In the genomic region with DNA sequence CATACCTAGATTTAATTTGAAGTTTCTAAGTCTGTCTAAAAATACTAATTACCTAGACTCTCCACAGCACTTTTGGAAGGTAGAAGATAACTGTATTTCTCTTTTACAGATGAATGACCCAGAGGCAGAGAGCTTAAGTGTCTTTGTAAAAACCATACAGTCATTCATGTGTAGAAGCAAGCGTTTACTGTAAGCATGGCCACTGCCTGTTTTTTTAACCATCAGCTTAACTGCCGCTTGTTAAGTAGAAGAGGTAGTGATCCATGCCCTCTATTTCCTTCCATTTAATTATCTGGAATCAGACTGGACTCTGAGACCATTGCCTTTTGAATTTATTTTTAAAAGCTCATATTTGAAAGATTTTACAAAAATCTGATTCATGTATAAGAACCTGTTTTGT, we compare ENCODE assay signal across 1 cellular context.
TF ChIP-seq lines count a peak whose summit lies in the region.

No MANE protein-coding gene starts in this region.

TF ChIP-seq in WTC11, 78 proteins besides CTCF, POLR2A, EP300 and RAD21 (continued from another document):
- TF ChIP-seq PRDM15 (CRISPR knock-in tag; IDR thresholded peaks at IDR 0.05): no peak
- no peak for TF ChIP-seq SMAD3 (CRISPR knock-in tag; IDR thresholded peaks at IDR 0.05; ENCODE audit: borderline replicate concordance)
- no peak for TF ChIP-seq MXD4 (CRISPR knock-in tag; IDR thresholded peaks at IDR 0.05; ENCODE audit: borderline replicate concordance)
- TF ChIP-seq TP53 (CRISPR knock-in tag; IDR thresholded peaks at IDR 0.05): no peak
- TF ChIP-seq E2F1 (CRISPR knock-in tag; IDR thresholded peaks at IDR 0.05): no peak
- no peak for TF ChIP-seq ETV6 (CRISPR knock-in tag; IDR thresholded peaks at IDR 0.05)
